Comparison of ENCODE assay signal across 8 cellular contexts in the genomic region with DNA sequence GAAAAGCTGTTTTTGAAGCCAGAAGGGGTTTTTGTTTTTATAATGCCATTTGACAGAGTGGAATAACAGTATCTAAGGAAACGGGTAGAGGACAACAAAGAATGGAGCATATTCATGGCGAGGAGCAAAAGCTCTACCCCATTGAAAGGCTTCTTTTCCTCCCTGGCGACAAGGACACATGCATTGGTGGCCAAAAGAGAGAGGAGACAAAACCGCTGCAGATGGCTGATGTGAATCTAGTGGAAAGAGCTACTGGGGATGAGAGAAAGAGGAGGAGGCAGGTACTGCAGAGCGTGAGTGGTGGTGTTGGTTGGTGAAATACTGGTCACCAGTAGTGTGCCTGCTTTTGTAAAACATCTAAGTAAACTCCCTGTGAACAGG. TPM values are rescaled to one million over a fixed set of nuclear protein-coding genes. Genes with fewer than 3 reads are reported as not detected.
DNase-seq lines count a peak whose midpoint lies in the region; ATAC-seq and TF ChIP-seq lines count a peak whose summit lies in the region.

No MANE protein-coding gene starts in this region.

- POLR2A ChIA-PET in AG04449 (lab: Yijun Ruan, JAX), result interaction anchor here (1.0 kb wide), 1 partner anchor 53 kb away, joined by 6 read pairs; no protein-coding TSS in a partner anchor
- POLR2A ChIA-PET in WTC11 (lab: Charles Lee), result interaction anchor here (1.0 to 1.5 kb wide), 2 partner anchors 31 to 41 kb away, joined by 4 read pairs; no protein-coding TSS in a partner anchor

- peak overlapping the region; percentile 30 to 83 (median 81) for H3K27ac ChIP-seq in gastroesophageal sphincter

- TF ChIP-seq POLR2A in gastroesophageal sphincter (IDR thresholded peaks at IDR 0.05), result no peak

- no peaks in the 10 kb centered on the region for H3K27me3 ChIP-seq in gastroesophageal sphincter

- no peak for TF ChIP-seq EP300 in gastroesophageal sphincter (IDR thresholded peaks at IDR 0.05)

- H3K9me3 ChIP-seq in gastroesophageal sphincter, result no peaks in the 10 kb centered on the region

- H3K36me3 Mint-ChIP-seq in WTC11, result no peaks in the 10 kb centered on the region

- 7 to 10% methylated on average over 5 of the region's 5 CpGs for whole genome bisulfite sequencing in gastroesophageal sphincter (ENCODE audit: low coverage in 1 of 2), 2 donors

- no peak for TF ChIP-seq CTCF in AG04449 (IDR thresholded peaks at IDR 0.05; ENCODE audit: insufficient read depth, low read length, missing control alignments)
- no peak for TF ChIP-seq CTCF in WTC11 (IDR thresholded peaks at IDR 0.05)
- TF ChIP-seq CTCF in gastroesophageal sphincter (IDR thresholded peaks at IDR 0.05), result no peak
- no peak for TF ChIP-seq CTCF in omental fat pad (IDR thresholded peaks at IDR 0.05)

- peak overlapping the region; percentile 92 for H3K4me3 Mint-ChIP-seq in WTC11

- no peaks in the 10 kb centered on the region for H3K9me3 Mint-ChIP-seq in WTC11

- H3K4me1 Mint-ChIP-seq in WTC11, result peaks cover 25% of the 10 kb centered on the region

- CTCF ChIA-PET in AG04449 (lab: Yijun Ruan, JAX) (interaction anchor here (1.0 to 3.9 kb wide), 7 partner anchors 9 to 188 kb away, joined by 3 to 25 read pairs (median 3); no protein-coding TSS in a partner anchor), WTC11 (lab: Charles Lee) (interaction anchor here (1.9 to 2.1 kb wide), 3 partner anchors 20 to 110 kb away, joined by 10 to 16 read pairs (median 11); no protein-coding TSS in a partner anchor)

- peaks cover 2 to 72% (median 4%) of the 10 kb centered on the region in 3 donors for H3K4me1 ChIP-seq in gastroesophageal sphincter

- no peaks in the 10 kb centered on the region for H3K36me3 ChIP-seq in gastroesophageal sphincter

- H3K27me3 Mint-ChIP-seq in WTC11 (ENCODE audit: low read depth), result no peaks in the 10 kb centered on the region

- ATAC-seq in GM18502 (IDR thresholded peaks at IDR 0.05; ENCODE audit: poor library complexity, unreplicated experiment) (peak; percentile 32), HG03460 (IDR thresholded peaks at IDR 0.05; ENCODE audit: unreplicated experiment) (peak; percentile 27), WTC11 (peak; percentile 9), gastroesophageal sphincter (peak; percentile 5), omental fat pad (ENCODE audit: low FRiP score) (peak; percentile 16)

- intact Hi-C loops in posterior vena cava (cut with DNase I), result no loop called here

- H3K4me3 ChIP-seq in AG04449 (ENCODE audit: low read depth, low read length) (peak overlapping the region; percentile 84), gastroesophageal sphincter (peak overlapping the region; percentile 49 to 65)

- H3K27ac Mint-ChIP-seq in WTC11, result peak overlapping the region; percentile 95

- no peak for DNase-seq in AG04449 (ENCODE audit: low read depth, low spot score)
- DNase-seq in WTC11 (ENCODE audit: low spot score), result no peak
- DNase-seq in omental fat pad (ENCODE audit: low spot score), result no peak
- DNase-seq in NK-92 treated with Interleukin-12 subunit alpha and Interleukin-12 subunit beta, amount 100 ng/mL, for 24 hours (lab: John Stamatoyannopoulos, UW), result no peak
- no peak for DNase-seq in posterior vena cava (ENCODE audit: low spot score)

TF ChIP-seq in WTC11, 78 proteins besides CTCF, POLR2A, EP300 and RAD21:
- TF ChIP-seq GABPB1 (CRISPR knock-in tag; IDR thresholded peaks at IDR 0.05) (no peak), ZNF219 (CRISPR knock-in tag; IDR thresholded peaks at IDR 0.05; ENCODE audit: borderline replicate concordance) (no peak)

RNA-seq across cellular contexts. Expression of gene APC, which starts 0.5 kb away (rescaled TPM):
- total RNA-seq in WTC11 (2021) (31.8 to 40.0 TPM (median 33.1 TPM) in 3 replicates), gastroesophageal sphincter (100 to 1,000 TPM in 2 of 4 donors, 10 to 100 TPM in 2; 77.3 to 172 (median 112) TPM), omental fat pad (10 to 100 TPM; 33.9 to 78.5 (median 58.8) TPM), posterior vena cava (10 to 100 TPM; 48.3 to 50.1 TPM)
